In genomic region chr10:86137561-86137960, GRCh38 we compare ENCODE assay signal across 31 cellular contexts.
DNase-seq lines count a peak whose midpoint lies in the region; ATAC-seq and TF ChIP-seq lines count a peak whose summit lies in the region.
"Had no signal": no experiment of that assay in that cellular context is flagged by ENCODE, and none has a peak within 500 bp of the region (broad histone marks: within the 10 kb centered on the region; RNA-seq: fewer than 3 reads in every experiment).

No MANE protein-coding gene starts in this region.

- TF ChIP-seq CTCF in chondrocyte (IDR thresholded peaks at IDR 0.05): no peak
- no peak for TF ChIP-seq CTCF in spleen (IDR thresholded peaks at IDR 0.05 in 8 of 11, conservative IDR thresholded peaks at IDR 0.05 in 3 of 11)

- H3K9me3 ChIP-seq in spleen: no peaks in the 10 kb centered on the region
- H3K9me3 ChIP-seq: A549; BE2C; BLaER1; BLaER1 treated with 17β-estradiol and CSF1 and Interleukin-3, amounts not matched to agents 10 nM and 100 nM; Caco-2 had no signal

- no peak overlapping the region for H3K4me3 ChIP-seq in spleen
- H3K4me3 ChIP-seq: A549; BLaER1; BLaER1 treated with 17β-estradiol and CSF1 and Interleukin-3, amounts not matched to agents 10 nM and 100 nM had no signal

- H3K4me3 Mint-ChIP-seq in chondrocyte (ENCODE audit: unreplicated experiment): no peak overlapping the region
- no peak overlapping the region for H3K4me3 Mint-ChIP-seq in stimulated activated effector memory CD8-positive, alpha-beta T cell treated with anti-CD3 and anti-CD28 coated beads, Interleukin-12 subunit alpha, Interleukin-12 subunit beta, amount 100 ng/mL, for 72 hours
- H3K4me3 Mint-ChIP-seq: B cell; CD14-positive monocyte; CD4-positive, alpha-beta memory T cell; CD4-positive, alpha-beta T cell; CD4-positive, CD25-positive, alpha-beta regulatory T cell; CD8-positive, alpha-beta memory T cell; CD8-positive, alpha-beta T cell had no signal

- H3K27ac ChIP-seq in spleen: no peak overlapping the region
- no peak overlapping the region for H3K27ac ChIP-seq in substantia nigra (ENCODE audit: low read depth, low read length, poor library complexity, severe bottlenecking)
- H3K27ac ChIP-seq: 22Rv1; A549; BLaER1; BLaER1 treated with 17β-estradiol and CSF1 and Interleukin-3, amounts not matched to agents 10 nM and 100 nM; C4-2B had no signal

- 80 to 96% (median 88%) methylated on average over 7 of the region's 7 CpGs for WGBS in spleen, 5 donors

- no peaks in the 10 kb centered on the region for H3K36me3 ChIP-seq in spleen
- H3K36me3 ChIP-seq: BLaER1; BLaER1 treated with 17β-estradiol and CSF1 and Interleukin-3, amounts not matched to agents 10 nM and 100 nM had no signal

- DNase-seq in chondrocyte (ENCODE audit: low spot score) (peak; percentile 59), spleen (peak; percentile 59), substantia nigra (lab: John Stamatoyannopoulos, UW) (no peak)
- DNase-seq in stimulated activated effector memory CD8-positive, alpha-beta T cell treated with anti-CD3 and anti-CD28 coated beads, Interleukin-12 subunit alpha, Interleukin-12 subunit beta, amount 100 ng/mL, for 72 hours (ENCODE audit: low spot score in 2 of 2): no peak
- DNase-seq: 8988T; ACHN; AML-193; BE2C; C1 segment of cervical spinal cord; Caco-2; Calu3; CD4-positive, alpha-beta memory T cell; CD4-positive, alpha-beta T cell; CD4-positive, CD25-positive, alpha-beta regulatory T cell; CD8-positive, alpha-beta memory T cell; CD8-positive, alpha-beta T cell; COR-L47; DMS 273 treated with DMSO at 0.1 percent for 48 hours; DMS153; DMS53; DMS79; DMS79 treated with DMSO at 0.1 percent for 48 hours; DND-41; EL had no signal

- H3K4me1 Mint-ChIP-seq in chondrocyte (ENCODE audit: low read depth): no peaks in the 10 kb centered on the region
- no peaks in the 10 kb centered on the region for H3K4me1 Mint-ChIP-seq in stimulated activated effector memory CD8-positive, alpha-beta T cell treated with anti-CD3 and anti-CD28 coated beads, Interleukin-12 subunit alpha, Interleukin-12 subunit beta, amount 100 ng/mL, for 72 hours
- H3K4me1 Mint-ChIP-seq: B cell; CD14-positive monocyte; CD4-positive, alpha-beta memory T cell; CD4-positive, CD25-positive, alpha-beta regulatory T cell; CD8-positive, alpha-beta memory T cell had no signal

- intact Hi-C loops in spleen (cut with DNase I; ENCODE audit: low total_unique reads): no loop called here

- no peaks in the 10 kb centered on the region for H3K27me3 Mint-ChIP-seq in chondrocyte (ENCODE audit: low read depth)
- H3K27me3 Mint-ChIP-seq: CD4-positive, alpha-beta T cell; CD4-positive, CD25-positive, alpha-beta regulatory T cell had no signal

- no peaks in the 10 kb centered on the region for H3K4me1 ChIP-seq in spleen
- H3K4me1 ChIP-seq: A549, BE2C, Caco-2 had no signal

- H3K27ac Mint-ChIP-seq in chondrocyte (ENCODE audit: unreplicated experiment): no peak overlapping the region
- no peak overlapping the region for H3K27ac Mint-ChIP-seq in stimulated activated effector memory CD8-positive, alpha-beta T cell treated with anti-CD3 and anti-CD28 coated beads, Interleukin-12 subunit alpha, Interleukin-12 subunit beta, amount 100 ng/mL, for 72 hours
- H3K27ac Mint-ChIP-seq: B cell; CD14-positive monocyte; CD4-positive, alpha-beta memory T cell; CD4-positive, alpha-beta T cell; CD4-positive, CD25-positive, alpha-beta regulatory T cell; CD8-positive, alpha-beta memory T cell; CD8-positive, alpha-beta T cell had no signal

- H3K9me3 Mint-ChIP-seq in chondrocyte (ENCODE audit: low read depth): no peaks in the 10 kb centered on the region
- no peaks in the 10 kb centered on the region for H3K9me3 Mint-ChIP-seq in stimulated activated effector memory CD8-positive, alpha-beta T cell treated with anti-CD3 and anti-CD28 coated beads, Interleukin-12 subunit alpha, Interleukin-12 subunit beta, amount 100 ng/mL, for 72 hours
- H3K9me3 Mint-ChIP-seq: CD4-positive, alpha-beta memory T cell; CD4-positive, alpha-beta T cell; CD8-positive, alpha-beta memory T cell; CD8-positive, alpha-beta T cell had no signal

- H3K27me3 ChIP-seq in spleen (replicated peaks in 1 of 7): peaks cover 0 to 15% (median 0%) of the 10 kb centered on the region in 7 donors
- H3K27me3 ChIP-seq: BE2C; BLaER1; BLaER1 treated with 17β-estradiol and CSF1 and Interleukin-3, amounts not matched to agents 10 nM and 100 nM had no signal

- no peak for ATAC-seq in stimulated activated effector memory CD8-positive, alpha-beta T cell treated with anti-CD3 and anti-CD28 coated beads, Interleukin-12 subunit alpha, Interleukin-12 subunit beta, amount 100 ng/mL, for 72 hours
- ATAC-seq: A549; CD8-positive, alpha-beta T cell had no signal

- no peak for TF ChIP-seq POLR2A in spleen (IDR thresholded peaks at IDR 0.05)

- H3K36me3 Mint-ChIP-seq in chondrocyte (ENCODE audit: low read depth): no peaks in the 10 kb centered on the region
- H3K36me3 Mint-ChIP-seq in stimulated activated effector memory CD8-positive, alpha-beta T cell treated with anti-CD3 and anti-CD28 coated beads, Interleukin-12 subunit alpha, Interleukin-12 subunit beta, amount 100 ng/mL, for 72 hours: no peaks in the 10 kb centered on the region
- H3K36me3 Mint-ChIP-seq: CD14-positive monocyte; CD4-positive, alpha-beta memory T cell; CD4-positive, CD25-positive, alpha-beta regulatory T cell; CD8-positive, alpha-beta memory T cell; CD8-positive, alpha-beta T cell had no signal

Comparison
In these comparisons a context has a peak if more than half of its experiments do, and no peak if none do; other contexts are left out.
1. DNase-seq: peak in chondrocyte (single experiment) and spleen (single experiment); none in substantia nigra (0 of 49) and stimulated activated effector memory CD8-positive, alpha-beta T cell treated with anti-CD3 and anti-CD28 coated beads, Interleukin-12 subunit alpha, Interleukin-12 subunit beta, amount 100 ng/mL, for 72 hours (0 of 2).